Comparison of ENCODE assay signal across 1 cellular context in genomic region chr3:140834266-140835037, GRCh38.
A peak's percentile ranks its signal among the peaks of the same experiment; 100 is the strongest.
TF ChIP-seq lines count a peak whose summit lies in the region.

No MANE protein-coding gene starts in this region.

TF ChIP-seq in WTC11, 78 proteins besides CTCF, POLR2A, EP300 and RAD21 (continued from another document):
- TF ChIP-seq, protein P1, sequence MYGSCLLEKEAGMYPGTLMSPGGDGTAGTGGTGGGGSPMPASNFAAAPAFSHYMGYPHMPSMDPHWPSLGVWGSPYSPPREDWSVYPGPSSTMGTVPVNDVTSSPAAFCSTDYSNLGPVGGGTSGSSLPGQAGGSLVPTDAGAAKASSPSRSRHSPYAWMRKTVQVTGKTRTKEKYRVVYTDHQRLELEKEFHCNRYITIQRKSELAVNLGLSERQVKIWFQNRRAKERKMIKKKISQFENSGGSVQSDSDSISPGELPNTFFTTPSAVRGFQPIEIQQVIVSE (CRISPR knock-in tag; IDR thresholded peaks at IDR 0.05; ENCODE audit: borderline replicate concordance): no peak
- TF ChIP-seq FOXJ3 (CRISPR knock-in tag; IDR thresholded peaks at IDR 0.05; ENCODE audit: borderline replicate concordance): no peak
- no peak for TF ChIP-seq FOXK1 (CRISPR knock-in tag; IDR thresholded peaks at IDR 0.05)
- TF ChIP-seq ZNF121 (CRISPR knock-in tag; IDR thresholded peaks at IDR 0.05): 0 out of 2 replicates have a peak, but pooled peaks have one; percentile 33
- no peak for TF ChIP-seq NR2C2 (CRISPR knock-in tag; IDR thresholded peaks at IDR 0.05)
- TF ChIP-seq, protein P2, sequence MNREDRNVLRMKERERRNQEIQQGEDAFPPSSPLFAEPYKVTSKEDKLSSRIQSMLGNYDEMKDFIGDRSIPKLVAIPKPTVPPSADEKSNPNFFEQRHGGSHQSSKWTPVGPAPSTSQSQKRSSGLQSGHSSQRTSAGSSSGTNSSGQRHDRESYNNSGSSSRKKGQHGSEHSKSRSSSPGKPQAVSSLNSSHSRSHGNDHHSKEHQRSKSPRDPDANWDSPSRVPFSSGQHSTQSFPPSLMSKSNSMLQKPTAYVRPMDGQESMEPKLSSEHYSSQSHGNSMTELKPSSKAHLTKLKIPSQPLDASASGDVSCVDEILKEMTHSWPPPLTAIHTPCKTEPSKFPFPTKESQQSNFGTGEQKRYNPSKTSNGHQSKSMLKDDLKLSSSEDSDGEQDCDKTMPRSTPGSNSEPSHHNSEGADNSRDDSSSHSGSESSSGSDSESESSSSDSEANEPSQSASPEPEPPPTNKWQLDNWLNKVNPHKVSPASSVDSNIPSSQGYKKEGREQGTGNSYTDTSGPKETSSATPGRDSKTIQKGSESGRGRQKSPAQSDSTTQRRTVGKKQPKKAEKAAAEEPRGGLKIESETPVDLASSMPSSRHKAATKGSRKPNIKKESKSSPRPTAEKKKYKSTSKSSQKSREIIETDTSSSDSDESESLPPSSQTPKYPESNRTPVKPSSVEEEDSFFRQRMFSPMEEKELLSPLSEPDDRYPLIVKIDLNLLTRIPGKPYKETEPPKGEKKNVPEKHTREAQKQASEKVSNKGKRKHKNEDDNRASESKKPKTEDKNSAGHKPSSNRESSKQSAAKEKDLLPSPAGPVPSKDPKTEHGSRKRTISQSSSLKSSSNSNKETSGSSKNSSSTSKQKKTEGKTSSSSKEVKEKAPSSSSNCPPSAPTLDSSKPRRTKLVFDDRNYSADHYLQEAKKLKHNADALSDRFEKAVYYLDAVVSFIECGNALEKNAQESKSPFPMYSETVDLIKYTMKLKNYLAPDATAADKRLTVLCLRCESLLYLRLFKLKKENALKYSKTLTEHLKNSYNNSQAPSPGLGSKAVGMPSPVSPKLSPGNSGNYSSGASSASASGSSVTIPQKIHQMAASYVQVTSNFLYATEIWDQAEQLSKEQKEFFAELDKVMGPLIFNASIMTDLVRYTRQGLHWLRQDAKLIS (CRISPR knock-in tag; IDR thresholded peaks at IDR 0.05; ENCODE audit: borderline replicate concordance): no peak
- TF ChIP-seq E2F4 (CRISPR knock-in tag; IDR thresholded peaks at IDR 0.05; ENCODE audit: borderline replicate concordance, low read depth): no peak
- no peak for TF ChIP-seq ZNF138 (CRISPR knock-in tag; conservative IDR thresholded peaks at IDR 0.05)
TF ChIP-seq in WTC11: peak in this region for 2.
